ENCODE assay signal across 14 cellular contexts in genomic region chrX:48616575-48616974, GRCh38. TPM values are rescaled to one million over a fixed set of nuclear protein-coding genes. Genes with fewer than 3 reads are reported as not detected.
A peak's percentile ranks its signal among the peaks of the same experiment; 100 is the strongest.
DNase-seq lines count a peak whose midpoint lies in the region; ATAC-seq and TF ChIP-seq lines count a peak whose summit lies in the region.
"Had no signal": no experiment of that assay in that cellular context is flagged by ENCODE, and none has a peak within 500 bp of the region (broad histone marks: within the 10 kb centered on the region; RNA-seq: fewer than 3 reads in every experiment).

No MANE protein-coding gene starts in this region.

- intact Hi-C loops in sigmoid colon (cut with DNase I), result no loop called here

- no peaks in the 10 kb centered on the region for H3K4me1 ChIP-seq in sigmoid colon
- H3K4me1 ChIP-seq: BLaER1 had no signal

- H3K36me3 ChIP-seq in sigmoid colon, result no peaks in the 10 kb centered on the region
- H3K36me3 ChIP-seq: BLaER1 had no signal

- no peak for ATAC-seq in HG03354 (IDR thresholded peaks at IDR 0.05; ENCODE audit: poor library complexity, severe bottlenecking, unreplicated experiment)

- H3K27ac ChIP-seq in sigmoid colon, result no peak overlapping the region
- H3K27ac ChIP-seq: BLaER1 had no signal

- TF ChIP-seq CTCF in choroid plexus epithelial cell (conservative IDR thresholded peaks at IDR 0.05; ENCODE audit: low read depth, low read length), result no peak
- TF ChIP-seq CTCF in sigmoid colon (IDR thresholded peaks at IDR 0.05), result no peak

- no peaks in the 10 kb centered on the region for H3K27me3 ChIP-seq in sigmoid colon

- TF ChIP-seq EP300 in sigmoid colon (IDR thresholded peaks at IDR 0.05), result no peak

- TF ChIP-seq POLR2A in sigmoid colon (IDR thresholded peaks at IDR 0.05), result no peak

- H3K4me3 ChIP-seq in choroid plexus epithelial cell (ENCODE audit: low read depth, low read length) (no peak overlapping the region), sigmoid colon (no peak overlapping the region)
- H3K4me3 ChIP-seq: BLaER1 had no signal

- no peaks in the 10 kb centered on the region for H3K9me3 ChIP-seq in sigmoid colon
- H3K9me3 ChIP-seq: BLaER1 had no signal

- 51 to 54% methylated on average over 5 of the region's 5 CpGs for WGBS in sigmoid colon, 2 donors

- DNase-seq in SIG-M5 treated with dmso at 0.1 percent for 504 hours (lab: John Stamatoyannopoulos, UW; ENCODE audit: unreplicated experiment), result peak; percentile 45
- DNase-seq in SIG-M5 (lab: John Stamatoyannopoulos, UW), result no peak
- peak; percentile 19 for DNase-seq in OCI-M1 (lab: John Stamatoyannopoulos, UW)
- DNase-seq in choroid plexus epithelial cell (ENCODE audit: low read depth), result peak; percentile 42
- DNase-seq in sigmoid colon, result peak; percentile 27
- no peak for DNase-seq in amniotic stem cell (lab: John Stamatoyannopoulos, UW)
- no peak for DNase-seq in stimulated activated CD4-positive, alpha-beta T cell treated with anti-CD3 and anti-CD28 coated beads, Interleukin-4, amount 100 ng/mL, for 1 hour
- DNase-seq: 8988T, Karpas-422, NCI-H2107, NCI-H345, SHP77 treated with DMSO at 0.1 percent for 48 hours had no signal

RNA-seq across cellular contexts. Expression of gene WDR13, which starts 19.3 kb away (rescaled TPM):
- total RNA-seq in sigmoid colon, result 100 to 1,000 TPM in 3 of 4 donors, 10 to 100 TPM in 1; 99.9 to 132 (median 106) TPM
- 100 to 1,000 TPM in 2 of 3 donors, 10 to 100 TPM in 1; 98.1 to 106 (median 103) TPM for polyA plus RNA-seq in sigmoid colon

RNA-seq across cellular contexts. Expression of gene RBM3, which starts 42.3 kb away (rescaled TPM):
- total RNA-seq in sigmoid colon, result 100 to 1,000 TPM in 3 of 4 donors, 10 to 100 TPM in 1; 83.9 to 209 (median 143) TPM
- polyA plus RNA-seq in sigmoid colon, result 100 to 1,000 TPM; 105 to 217 (median 185) TPM

Comparison
In these comparisons a context has a peak if more than half of its experiments do, and no peak if none do; other contexts are left out.
1. DNase-seq: peak in SIG-M5 treated with dmso at 0.1 percent for 504 hours (single experiment), OCI-M1 (single experiment), choroid plexus epithelial cell (single experiment) and sigmoid colon (single experiment); none in SIG-M5 (single experiment), amniotic stem cell (single experiment) and stimulated activated CD4-positive, alpha-beta T cell treated with anti-CD3 and anti-CD28 coated beads, Interleukin-4, amount 100 ng/mL, for 1 hour (single experiment).